11 cellular contexts compared by ENCODE assay signal in genomic region chr1:55259906-55260608, GRCh38. TPM values are rescaled to one million over a fixed set of nuclear protein-coding genes. Genes with fewer than 3 reads are reported as not detected.
A peak's percentile ranks its signal among the peaks of the same experiment; 100 is the strongest.
DNase-seq lines count a peak whose midpoint lies in the region; ATAC-seq lines count a peak whose summit lies in the region.
"Had no signal": no experiment of that assay in that cellular context is flagged by ENCODE, and none has a peak within 500 bp of the region (broad histone marks: within the 10 kb centered on the region; RNA-seq: fewer than 3 reads in every experiment).

No MANE protein-coding gene starts in this region.

- no peak overlapping the region for H3K4me3 ChIP-seq in Jurkat, Clone E6-1 (ENCODE audit: low read length)

- no peaks in the 10 kb centered on the region for H3K27me3 Mint-ChIP-seq in stimulated activated naive CD8-positive, alpha-beta T cell treated with anti-CD3 and anti-CD28 coated beads, Interleukin-15, Interleukin-2, amounts not matched to agents 100 ng/mL and 50 ng/mL, for 24 hours

- H3K27ac Mint-ChIP-seq in stimulated activated naive CD8-positive, alpha-beta T cell treated with anti-CD3 and anti-CD28 coated beads, Interleukin-15, Interleukin-2, amounts not matched to agents 100 ng/mL and 50 ng/mL, for 24 hours, result peak overlapping the region; percentile 66

- H3K4me1 Mint-ChIP-seq in stimulated activated naive CD8-positive, alpha-beta T cell treated with anti-CD3 and anti-CD28 coated beads, Interleukin-15, Interleukin-2, amounts not matched to agents 100 ng/mL and 50 ng/mL, for 24 hours (ENCODE audit: low read depth), result peaks cover 39% of the 10 kb centered on the region

- H3K9me3 Mint-ChIP-seq in stimulated activated naive CD8-positive, alpha-beta T cell treated with anti-CD3 and anti-CD28 coated beads, Interleukin-15, Interleukin-2, amounts not matched to agents 100 ng/mL and 50 ng/mL, for 24 hours, result no peaks in the 10 kb centered on the region

- ATAC-seq in GM19397 (IDR thresholded peaks at IDR 0.05; ENCODE audit: unreplicated experiment) (peak; percentile 42), HG02759 (IDR thresholded peaks at IDR 0.05; ENCODE audit: unreplicated experiment) (peak; percentile 52), HG03565 (IDR thresholded peaks at IDR 0.05; ENCODE audit: unreplicated experiment) (no peak)

- peak; percentile 12 for DNase-seq in Jurkat, Clone E6-1 (ENCODE audit: low read depth, low spot score)
- DNase-seq in DMS153 (lab: John Stamatoyannopoulos, UW) (no peak), C1 segment of cervical spinal cord (lab: John Stamatoyannopoulos, UW) (no peak)
- DNase-seq: amniotic stem cell, foreskin fibroblast, NCI-H526 treated with DMSO at 0.1 percent for 48 hours, WERI-Rb-1 had no signal

- H3K36me3 Mint-ChIP-seq in stimulated activated naive CD8-positive, alpha-beta T cell treated with anti-CD3 and anti-CD28 coated beads, Interleukin-15, Interleukin-2, amounts not matched to agents 100 ng/mL and 50 ng/mL, for 24 hours (ENCODE audit: low read depth), result no peaks in the 10 kb centered on the region

- H3K4me3 Mint-ChIP-seq in stimulated activated naive CD8-positive, alpha-beta T cell treated with anti-CD3 and anti-CD28 coated beads, Interleukin-15, Interleukin-2, amounts not matched to agents 100 ng/mL and 50 ng/mL, for 24 hours, result no peak overlapping the region

RNA-seq across cellular contexts. Expression of gene USP24, which starts 44.9 kb away (rescaled TPM):
- 26.5 TPM for polyA plus RNA-seq in Jurkat, Clone E6-1 (2012; ENCODE audit: insufficient read depth, insufficient read length)
